In the genomic region with DNA sequence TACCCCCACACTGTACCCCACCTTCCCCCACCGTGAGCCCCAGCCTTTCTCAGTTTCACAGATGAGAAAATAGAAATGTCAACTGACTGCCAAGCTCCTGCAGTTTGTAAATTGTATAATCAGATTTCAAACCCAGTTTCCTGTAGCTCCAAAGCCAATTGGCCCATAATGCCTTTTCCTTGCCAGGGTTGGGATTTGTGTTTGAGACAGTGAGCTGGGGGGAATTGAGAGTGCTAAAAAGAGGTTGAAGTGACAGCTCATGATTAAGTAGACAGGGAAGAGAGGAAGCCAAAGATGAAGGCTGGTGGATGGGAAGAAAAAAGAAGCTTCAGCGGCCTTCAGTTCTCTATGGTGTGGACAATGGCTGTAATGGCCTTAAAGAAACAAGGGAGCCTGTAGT, we compare ENCODE assay signal across 13 cellular contexts.
"Had no signal": no experiment of that assay in that cellular context is flagged by ENCODE, and none has a peak within 500 bp of the region (broad histone marks: within the 10 kb centered on the region; RNA-seq: fewer than 3 reads in every experiment).

No MANE protein-coding gene starts in this region.

- ATAC-seq: heart left ventricle; mucosa of descending colon; stimulated activated naive CD8-positive, alpha-beta T cell treated with anti-CD3 and anti-CD28 coated beads, Interleukin-15, Interleukin-2, amounts not matched to agents 100 U/mL and 50 U/mL, for 24 hours; upper lobe of right lung; WTC11 had no signal

- H3K36me3 ChIP-seq: colonic mucosa, esophagus muscularis mucosa, heart left ventricle, right atrium auricular region, spleen, upper lobe of right lung had no signal

- H3K27me3 ChIP-seq: colonic mucosa, esophagus muscularis mucosa, heart left ventricle, right atrium auricular region, upper lobe of right lung had no signal

- H3K4me1 ChIP-seq: colonic mucosa, esophagus muscularis mucosa, spleen, upper lobe of right lung had no signal

- DNase-seq: activated gamma-delta T cell treated with Interleukin-2 at 50 U/mL for 16 hours; activated T-cell treated with anti-CD3 and anti-CD28 coated beads, Interleukin-2, amount 50 U/mL, for 1 hour; colonic mucosa; heart left ventricle; mucosa of descending colon; spleen; stimulated activated CD4-positive, alpha-beta T cell treated with anti-CD3 and anti-CD28 coated beads, Interleukin-4, amount 100 ng/mL, for 24 hours; stimulated activated naive CD8-positive, alpha-beta T cell treated with anti-CD3 and anti-CD28 coated beads, Interleukin-15, Interleukin-2, amounts not matched to agents 100 U/mL and 50 U/mL, for 24 hours; T-helper 1 cell; upper lobe of right lung had no signal

- H3K27ac ChIP-seq: colonic mucosa, esophagus muscularis mucosa, heart left ventricle, right atrium auricular region, spleen, upper lobe of right lung had no signal

- H3K9me3 ChIP-seq: colonic mucosa, esophagus muscularis mucosa, heart left ventricle, mucosa of descending colon, right atrium auricular region, spleen, upper lobe of right lung had no signal

- H3K4me3 ChIP-seq: colonic mucosa, esophagus muscularis mucosa, heart left ventricle, mucosa of descending colon, right atrium auricular region, spleen, upper lobe of right lung had no signal
